In the genomic region with DNA sequence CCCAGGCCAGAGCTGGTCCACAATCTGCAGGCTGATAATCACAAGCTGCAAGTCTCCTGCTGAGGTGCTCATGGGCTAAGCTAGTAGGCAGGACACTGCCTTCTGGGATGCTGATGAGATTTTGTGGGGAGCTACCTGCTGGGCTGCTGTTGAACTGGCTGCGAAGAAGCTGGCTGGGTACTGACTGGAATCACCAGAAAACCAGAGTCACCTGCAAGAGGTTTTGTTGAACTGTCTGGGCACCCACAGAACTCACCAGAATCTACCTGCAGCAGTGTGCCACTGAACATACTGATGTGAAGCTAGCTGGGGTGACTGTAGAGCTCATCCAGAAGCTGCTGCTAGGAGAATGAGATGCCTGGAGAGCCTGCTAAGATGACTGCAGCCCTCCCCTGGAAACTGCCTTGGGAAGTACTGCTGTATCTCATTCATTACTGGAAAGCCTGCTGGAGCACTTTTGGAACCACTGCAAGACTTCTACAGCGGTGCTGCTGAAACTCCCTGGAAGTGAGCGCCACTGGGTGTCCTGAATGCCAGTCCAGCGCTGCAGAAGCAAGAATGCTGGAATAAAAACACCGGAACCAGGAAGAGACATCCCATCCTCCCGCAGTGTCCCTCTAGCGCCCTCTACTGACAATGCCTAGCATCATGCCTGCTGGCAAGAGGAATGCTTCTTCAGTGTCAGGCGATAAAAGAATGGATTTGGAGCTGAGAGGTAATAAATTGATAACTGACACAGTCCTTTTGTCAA, we compare ENCODE assay signal across 1 cellular context.
TF ChIP-seq lines count a peak whose summit lies in the region.

No MANE protein-coding gene starts in this region.

TF ChIP-seq in HepG2, 621 proteins besides CTCF, POLR2A, EP300 and RAD21 (continued from another document and continues in another):
- TF ChIP-seq, protein P1, sequence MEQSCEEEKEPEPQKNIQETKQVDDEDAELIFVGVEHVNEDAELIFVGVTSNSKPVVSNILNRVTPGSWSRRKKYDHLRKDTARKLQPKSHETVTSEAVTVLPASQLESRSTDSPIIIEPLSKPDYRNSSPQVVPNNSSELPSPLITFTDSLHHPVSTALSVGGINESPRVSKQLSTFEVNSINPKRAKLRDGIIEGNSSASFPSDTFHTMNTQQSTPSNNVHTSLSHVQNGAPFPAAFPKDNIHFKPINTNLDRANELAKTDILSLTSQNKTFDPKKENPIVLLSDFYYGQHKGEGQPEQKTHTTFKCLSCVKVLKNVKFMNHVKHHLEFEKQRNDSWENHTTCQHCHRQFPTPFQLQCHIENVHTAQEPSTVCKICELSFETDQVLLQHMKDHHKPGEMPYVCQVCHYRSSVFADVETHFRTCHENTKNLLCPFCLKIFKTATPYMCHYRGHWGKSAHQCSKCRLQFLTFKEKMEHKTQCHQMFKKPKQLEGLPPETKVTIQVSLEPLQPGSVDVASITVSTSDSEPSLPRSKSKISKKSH (CRISPR knock-in tag; IDR thresholded peaks at IDR 0.05; ENCODE audit: borderline replicate concordance), result no peak; the same call in 1 of the 2 replicates
- TF ChIP-seq ZNF362 (CRISPR knock-in tag; IDR thresholded peaks at IDR 0.05; ENCODE audit: borderline replicate concordance) (no peak), SAFB2 (CRISPR knock-in tag; IDR thresholded peaks at IDR 0.05; ENCODE audit: borderline replicate concordance, low read depth) (no peak; the same call in 1 of the 2 replicates), ZNF850 (CRISPR knock-in tag; conservative IDR thresholded peaks at IDR 0.05) (no peak), ZNF841 (CRISPR knock-in tag; IDR thresholded peaks at IDR 0.05; ENCODE audit: borderline replicate concordance) (no peak), THYN1 (CRISPR knock-in tag; IDR thresholded peaks at IDR 0.05; ENCODE audit: borderline replicate concordance, low read depth) (no peak), MTA1 (CRISPR knock-in tag; IDR thresholded peaks at IDR 0.05; ENCODE audit: borderline replicate concordance) (no peak), ZNF446 (CRISPR knock-in tag; IDR thresholded peaks at IDR 0.05) (no peak), ZBTB4 (CRISPR knock-in tag; IDR thresholded peaks at IDR 0.05; ENCODE audit: borderline replicate concordance) (peak; percentile 75; the same call in 1 of the 2 replicates), POGZ (CRISPR knock-in tag; IDR thresholded peaks at IDR 0.05) (0 out of 2 replicates have a peak, but pooled peaks have one; percentile 56), ZFP37 (CRISPR knock-in tag; IDR thresholded peaks at IDR 0.05; ENCODE audit: borderline replicate concordance) (0 out of 2 replicates have a peak, but pooled peaks have one; percentile 28), CBX2 (IDR thresholded peaks at IDR 0.05; ENCODE audit: low read depth, low read length) (no peak), CBX2 (CRISPR knock-in tag; IDR thresholded peaks at IDR 0.05; ENCODE audit: low read depth) (no peak), AGO2 (optimal IDR thresholded peaks at IDR 0.05; ENCODE audit: low read depth, low read length) (no peak), MXD3 (CRISPR knock-in tag; IDR thresholded peaks at IDR 0.05) (no peak), ZFX (CRISPR knock-in tag; IDR thresholded peaks at IDR 0.05; ENCODE audit: low read depth) (peak; percentile 10; the same call in 1 of the 2 replicates), NFRKB (IDR thresholded peaks at IDR 0.05) (no peak), ARHGAP35 (CRISPR knock-in tag; IDR thresholded peaks at IDR 0.05; ENCODE audit: borderline replicate concordance) (no peak), ZNF556 (CRISPR knock-in tag; IDR thresholded peaks at IDR 0.05; ENCODE audit: borderline replicate concordance) (no peak), ZSCAN30 (CRISPR knock-in tag; IDR thresholded peaks at IDR 0.05) (no peak), ZNF230 (CRISPR knock-in tag; IDR thresholded peaks at IDR 0.05) (no peak), ZNF691 (CRISPR knock-in tag; IDR thresholded peaks at IDR 0.05; ENCODE audit: borderline replicate concordance, low read depth) (peak; percentile 7; the same call in 1 of the 2 replicates), STAT6 (CRISPR knock-in tag; IDR thresholded peaks at IDR 0.05; ENCODE audit: borderline replicate concordance) (0 out of 2 replicates have a peak, but pooled peaks have one; percentile 33), ZMYM3 (CRISPR knock-in tag; IDR thresholded peaks at IDR 0.05) (peak; percentile 70; the same call in 1 of the 2 replicates), SIN3B (IDR thresholded peaks at IDR 0.05; ENCODE audit: low read length) (no peak), ZNF678 (CRISPR knock-in tag; IDR thresholded peaks at IDR 0.05) (no peak)
- TF ChIP-seq, protein P2, sequence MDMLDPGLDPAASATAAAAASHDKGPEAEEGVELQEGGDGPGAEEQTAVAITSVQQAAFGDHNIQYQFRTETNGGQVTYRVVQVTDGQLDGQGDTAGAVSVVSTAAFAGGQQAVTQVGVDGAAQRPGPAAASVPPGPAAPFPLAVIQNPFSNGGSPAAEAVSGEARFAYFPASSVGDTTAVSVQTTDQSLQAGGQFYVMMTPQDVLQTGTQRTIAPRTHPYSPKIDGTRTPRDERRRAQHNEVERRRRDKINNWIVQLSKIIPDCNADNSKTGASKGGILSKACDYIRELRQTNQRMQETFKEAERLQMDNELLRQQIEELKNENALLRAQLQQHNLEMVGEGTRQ (IDR thresholded peaks at IDR 0.05; ENCODE audit: low read depth, low read length), result no peak
- TF ChIP-seq, protein P2 (CRISPR knock-in tag; IDR thresholded peaks at IDR 0.05; ENCODE audit: borderline replicate concordance), result no peak
- TF ChIP-seq, protein P3, sequence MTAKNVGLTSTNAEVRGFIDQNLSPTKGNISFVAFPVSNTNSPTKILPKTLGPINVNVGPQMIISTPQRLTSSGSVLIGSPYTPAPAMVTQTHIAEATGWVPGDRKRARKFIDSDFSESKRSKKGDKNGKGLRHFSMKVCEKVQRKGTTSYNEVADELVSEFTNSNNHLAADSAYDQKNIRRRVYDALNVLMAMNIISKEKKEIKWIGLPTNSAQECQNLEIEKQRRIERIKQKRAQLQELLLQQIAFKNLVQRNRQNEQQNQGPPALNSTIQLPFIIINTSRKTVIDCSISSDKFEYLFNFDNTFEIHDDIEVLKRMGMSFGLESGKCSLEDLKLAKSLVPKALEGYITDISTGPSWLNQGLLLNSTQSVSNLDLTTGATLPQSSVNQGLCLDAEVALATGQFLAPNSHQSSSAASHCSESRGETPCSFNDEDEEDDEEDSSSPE (CRISPR knock-in tag; IDR thresholded peaks at IDR 0.05), result 0 out of 2 replicates have a peak, but pooled peaks have one; percentile 16
- TF ChIP-seq, protein P4, sequence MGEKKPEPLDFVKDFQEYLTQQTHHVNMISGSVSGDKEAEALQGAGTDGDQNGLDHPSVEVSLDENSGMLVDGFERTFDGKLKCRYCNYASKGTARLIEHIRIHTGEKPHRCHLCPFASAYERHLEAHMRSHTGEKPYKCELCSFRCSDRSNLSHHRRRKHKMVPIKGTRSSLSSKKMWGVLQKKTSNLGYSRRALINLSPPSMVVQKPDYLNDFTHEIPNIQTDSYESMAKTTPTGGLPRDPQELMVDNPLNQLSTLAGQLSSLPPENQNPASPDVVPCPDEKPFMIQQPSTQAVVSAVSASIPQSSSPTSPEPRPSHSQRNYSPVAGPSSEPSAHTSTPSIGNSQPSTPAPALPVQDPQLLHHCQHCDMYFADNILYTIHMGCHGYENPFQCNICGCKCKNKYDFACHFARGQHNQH (CRISPR knock-in tag; IDR thresholded peaks at IDR 0.05), result 0 out of 2 replicates have a peak, but pooled peaks have one; percentile 36
- TF ChIP-seq, protein P5, sequence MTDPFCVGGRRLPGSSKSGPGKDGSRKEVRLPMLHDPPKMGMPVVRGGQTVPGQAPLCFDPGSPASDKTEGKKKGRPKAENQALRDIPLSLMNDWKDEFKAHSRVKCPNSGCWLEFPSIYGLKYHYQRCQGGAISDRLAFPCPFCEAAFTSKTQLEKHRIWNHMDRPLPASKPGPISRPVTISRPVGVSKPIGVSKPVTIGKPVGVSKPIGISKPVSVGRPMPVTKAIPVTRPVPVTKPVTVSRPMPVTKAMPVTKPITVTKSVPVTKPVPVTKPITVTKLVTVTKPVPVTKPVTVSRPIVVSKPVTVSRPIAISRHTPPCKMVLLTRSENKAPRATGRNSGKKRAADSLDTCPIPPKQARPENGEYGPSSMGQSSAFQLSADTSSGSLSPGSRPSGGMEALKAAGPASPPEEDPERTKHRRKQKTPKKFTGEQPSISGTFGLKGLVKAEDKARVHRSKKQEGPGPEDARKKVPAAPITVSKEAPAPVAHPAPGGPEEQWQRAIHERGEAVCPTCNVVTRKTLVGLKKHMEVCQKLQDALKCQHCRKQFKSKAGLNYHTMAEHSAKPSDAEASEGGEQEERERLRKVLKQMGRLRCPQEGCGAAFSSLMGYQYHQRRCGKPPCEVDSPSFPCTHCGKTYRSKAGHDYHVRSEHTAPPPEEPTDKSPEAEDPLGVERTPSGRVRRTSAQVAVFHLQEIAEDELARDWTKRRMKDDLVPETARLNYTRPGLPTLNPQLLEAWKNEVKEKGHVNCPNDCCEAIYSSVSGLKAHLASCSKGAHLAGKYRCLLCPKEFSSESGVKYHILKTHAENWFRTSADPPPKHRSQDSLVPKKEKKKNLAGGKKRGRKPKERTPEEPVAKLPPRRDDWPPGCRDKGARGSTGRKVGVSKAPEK (CRISPR knock-in tag; IDR thresholded peaks at IDR 0.05; ENCODE audit: borderline replicate concordance), result peak; percentile 60; the same call in 1 of the 2 replicates
